26 cellular contexts compared by ENCODE assay signal in the genomic region with DNA sequence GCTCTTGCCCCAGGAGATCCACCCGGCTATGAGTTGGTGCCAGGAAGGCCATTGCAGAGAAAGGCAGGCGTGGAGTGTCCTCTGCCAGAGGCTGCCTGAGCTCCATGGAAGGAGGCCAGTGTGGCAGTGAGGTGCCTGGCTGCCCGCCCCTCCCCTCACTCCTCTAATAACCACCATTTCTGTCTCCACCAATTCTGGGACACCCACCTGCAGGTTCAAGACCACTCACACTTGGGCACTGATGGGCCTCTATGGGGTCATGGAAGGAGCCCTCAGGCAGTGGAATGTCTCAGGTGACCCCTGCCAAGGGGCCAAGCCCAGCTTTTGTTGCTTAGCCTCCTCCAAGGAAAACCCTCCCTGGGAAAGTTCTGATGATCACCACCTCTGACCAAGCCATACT.
"Had no signal": no experiment of that assay in that cellular context is flagged by ENCODE, and none has a peak within 500 bp of the region (broad histone marks: within the 10 kb centered on the region; RNA-seq: fewer than 3 reads in every experiment).

No MANE protein-coding gene starts in this region.

- H3K36me3 Mint-ChIP-seq: activated naive CD8-positive, alpha-beta T cell treated with anti-CD3 and anti-CD28 coated beads, Interleukin-2, amount 10 ng/mL, durations not matched to agents 7 days and 5 days had no signal

- ATAC-seq: activated CD8-positive, alpha-beta T cell treated with anti-CD3 and anti-CD28 coated beads for 36 hours; Panc1 had no signal

- H3K27me3 ChIP-seq: ascending aorta, cardiac muscle cell, SJCRH30 had no signal

- H3K27ac Mint-ChIP-seq: activated CD4-positive, alpha-beta T cell treated with anti-CD3 and anti-CD28 coated beads, Interleukin-2, amount 10 ng/mL, durations not matched to agents 24 days and 14 days; activated CD8-positive, alpha-beta T cell treated with anti-CD3 and anti-CD28 coated beads for 36 hours; activated naive CD4-positive, alpha-beta T cell treated with anti-CD3 and anti-CD28 coated beads, Interleukin-2, amount 50 U/mL, for 24 hours; activated naive CD8-positive, alpha-beta T cell treated with anti-CD3 and anti-CD28 coated beads, Interleukin-2, amount 10 ng/mL, durations not matched to agents 7 days and 5 days; activated T-cell treated with anti-CD3 and anti-CD28 coated beads, Interleukin-2, amount 50 U/mL, for 24 hours; activated T-helper 2 cell treated with anti-CD3 and anti-CD28 coated beads, Interferon-gamma antibody, Interleukin-2, Interleukin-4, amounts not matched to agents 10 μg/mL and 5 μg/mL and 100 μg/mL, durations not matched to agents 14 hours and 24 hours and 36 hours had no signal

- H3K4me1 ChIP-seq: ascending aorta, SJCRH30 had no signal

- H3K4me3 Mint-ChIP-seq: activated CD4-positive, alpha-beta T cell treated with anti-CD3 and anti-CD28 coated beads, Interleukin-2, amount 10 ng/mL, durations not matched to agents 24 days and 14 days; activated CD8-positive, alpha-beta T cell treated with anti-CD3 and anti-CD28 coated beads for 36 hours; activated naive CD4-positive, alpha-beta T cell treated with anti-CD3 and anti-CD28 coated beads, Interleukin-2, amount 50 U/mL, for 24 hours; activated naive CD8-positive, alpha-beta T cell treated with anti-CD3 and anti-CD28 coated beads, Interleukin-2, amount 10 ng/mL, durations not matched to agents 7 days and 5 days; activated T-cell treated with anti-CD3 and anti-CD28 coated beads, Interleukin-2, amount 50 U/mL, for 24 hours; central memory CD8-positive, alpha-beta T cell had no signal

- H3K4me3 ChIP-seq: ascending aorta, cardiac muscle cell, K562, SJCRH30, SK-N-MC had no signal

- H3K27me3 Mint-ChIP-seq: activated naive CD8-positive, alpha-beta T cell treated with anti-CD3 and anti-CD28 coated beads, Interleukin-2, amount 10 ng/mL, durations not matched to agents 7 days and 5 days had no signal

- H3K4me1 Mint-ChIP-seq: activated CD4-positive, alpha-beta T cell treated with anti-CD3 and anti-CD28 coated beads, Interleukin-2, amount 10 ng/mL, durations not matched to agents 24 days and 14 days; activated naive CD4-positive, alpha-beta T cell treated with anti-CD3 and anti-CD28 coated beads, Interleukin-2, amount 50 U/mL, for 24 hours; activated naive CD8-positive, alpha-beta T cell treated with anti-CD3 and anti-CD28 coated beads, Interleukin-2, amount 10 ng/mL, durations not matched to agents 7 days and 5 days; central memory CD8-positive, alpha-beta T cell had no signal

- DNase-seq: activated CD4-positive, alpha-beta T cell treated with anti-CD3 and anti-CD28 coated beads, Interleukin-2, amount 10 ng/mL, durations not matched to agents 24 days and 14 days; activated CD4-positive, alpha-beta T cell treated with anti-CD3 and anti-CD28 coated beads, Interleukin-2, amount 50 U/mL, for 4 hours; activated CD8-positive, alpha-beta T cell treated with anti-CD3 and anti-CD28 coated beads for 36 hours; activated gamma-delta T cell; activated naive CD4-positive, alpha-beta T cell treated with Interleukin-2 at 50 U/mL for 16 hours; activated naive CD8-positive, alpha-beta T cell treated with anti-CD3 and anti-CD28 coated beads, Interleukin-2, amount 10 ng/mL, durations not matched to agents 7 days and 5 days; activated T-cell treated with anti-CD3 and anti-CD28 coated beads, Interleukin-2, amount 50 U/mL, for 24 hours; amygdala; NCI-H1092 treated with DMSO at 0.1 percent for 48 hours; NCI-H1436; NCI-H1694; NCI-H1930; NCI-H345; NCI-H524 treated with DMSO at 0.1 percent for 48 hours; SHP77; SJCRH30; T1000; WERI-Rb-1 had no signal

- H3K36me3 ChIP-seq: ascending aorta, cardiac muscle cell, WERI-Rb-1 had no signal

- H3K27ac ChIP-seq: ascending aorta, cardiac muscle cell, SJCRH30, SK-N-MC, WERI-Rb-1 had no signal
